In genomic region chr12:23880988-23881387, GRCh38 we compare ENCODE assay signal across 30 cellular contexts.
"Had no signal": no experiment of that assay in that cellular context is flagged by ENCODE, and none has a peak within 500 bp of the region (broad histone marks: within the 10 kb centered on the region; RNA-seq: fewer than 3 reads in every experiment).

No MANE protein-coding gene starts in this region.

- H3K9ac ChIP-seq: neural progenitor cell had no signal

- H3K27me3 ChIP-seq: esophagus muscularis mucosa, foreskin keratinocyte, gastroesophageal sphincter, heart right ventricle, neural progenitor cell, right atrium auricular region, sigmoid colon, spleen, testis, tibial artery had no signal

- H3K27ac Mint-ChIP-seq: immature natural killer cell; natural killer cell; neural progenitor cell; stimulated activated memory B cell treated with anti-CD40 and anti-IgM and Interleukin-4, amounts not matched to agents 10 μg/mL and 1 μg/mL and 100 μg/mL, for 72 hours; type B pancreatic cell had no signal

- H3K27me3 Mint-ChIP-seq: stimulated activated memory B cell treated with anti-CD40 and anti-IgM and Interleukin-4, amounts not matched to agents 10 μg/mL and 1 μg/mL and 100 μg/mL, for 72 hours; type B pancreatic cell had no signal

- H2AFZ ChIP-seq: neural progenitor cell had no signal

- ATAC-seq: foreskin keratinocyte; gastroesophageal sphincter; heart right ventricle; left colon; left ventricle myocardium superior; lower lobe of right lung; natural killer cell; stimulated activated memory B cell treated with anti-CD40 and anti-IgM and Interleukin-4, amounts not matched to agents 10 μg/mL and 1 μg/mL and 100 μg/mL, for 72 hours; stimulated activated naive CD8-positive, alpha-beta T cell treated with anti-CD3 and anti-CD28 coated beads, Interleukin-15, Interleukin-2, amounts not matched to agents 100 U/mL and 50 U/mL, for 24 hours had no signal

- H3K9me3 ChIP-seq: esophagus muscularis mucosa, gastroesophageal sphincter, lower lobe of right lung, prostate gland, right atrium auricular region, sigmoid colon, testis, tibial artery had no signal

- H3K4me3 Mint-ChIP-seq: immature natural killer cell; natural killer cell; neural progenitor cell; stimulated activated memory B cell treated with anti-CD40 and anti-IgM and Interleukin-4, amounts not matched to agents 10 μg/mL and 1 μg/mL and 100 μg/mL, for 72 hours; type B pancreatic cell had no signal

- DNase-seq: dermis blood vessel endothelial cell; effector memory CD4-positive, alpha-beta T cell; foreskin keratinocyte; glutamatergic neuron; heart right ventricle; hypothalamus; immature natural killer cell; islet precursor cell; kidney glomerular epithelial cell; left colon; left ventricle myocardium superior; lower lobe of right lung; natural killer cell; nucleus accumbens; sigmoid colon; spleen; stimulated activated CD4-positive, alpha-beta T cell treated with anti-CD3 and anti-CD28 coated beads, Interleukin-4, amount 100 ng/mL, for 4 hours; stimulated activated naive CD8-positive, alpha-beta T cell treated with anti-CD3 and anti-CD28 coated beads, Interleukin-15, Interleukin-2, amounts not matched to agents 100 U/mL and 50 U/mL, for 24 hours; substantia nigra; testis; tibial artery had no signal

- H3K4me3 ChIP-seq: coronary artery, esophagus muscularis mucosa, gastroesophageal sphincter, heart right ventricle, lower lobe of right lung, neural progenitor cell, prostate gland, right atrium auricular region, sigmoid colon, spleen, testis, tibial artery had no signal

- H3K4me1 ChIP-seq: esophagus muscularis mucosa, foreskin keratinocyte, gastroesophageal sphincter, heart right ventricle, lower lobe of right lung, neural progenitor cell, prostate gland, right atrium auricular region, sigmoid colon, spleen, testis, tibial artery had no signal

- H3K36me3 ChIP-seq: esophagus muscularis mucosa, gastroesophageal sphincter, heart right ventricle, lower lobe of right lung, prostate gland, right atrium auricular region, sigmoid colon, spleen, tibial artery had no signal

- H3K4me1 Mint-ChIP-seq: immature natural killer cell; natural killer cell; neural progenitor cell; stimulated activated memory B cell treated with anti-CD40 and anti-IgM and Interleukin-4, amounts not matched to agents 10 μg/mL and 1 μg/mL and 100 μg/mL, for 72 hours had no signal

- H3K36me3 Mint-ChIP-seq: immature natural killer cell; natural killer cell; stimulated activated memory B cell treated with anti-CD40 and anti-IgM and Interleukin-4, amounts not matched to agents 10 μg/mL and 1 μg/mL and 100 μg/mL, for 72 hours had no signal

- H3K27ac ChIP-seq: coronary artery, esophagus muscularis mucosa, foreskin keratinocyte, gastroesophageal sphincter, heart right ventricle, lower lobe of right lung, neural progenitor cell, prostate gland, right atrium auricular region, sigmoid colon, spleen, testis, tibial artery had no signal

- FAIRE-seq: endothelial cell of umbilical vein had no signal

- H3K4me2 ChIP-seq: neural progenitor cell had no signal

- H3K9me3 Mint-ChIP-seq: neural progenitor cell; stimulated activated memory B cell treated with anti-CD40 and anti-IgM and Interleukin-4, amounts not matched to agents 10 μg/mL and 1 μg/mL and 100 μg/mL, for 72 hours; type B pancreatic cell had no signal
